Comparison of ENCODE assay signal across 1 cellular context in genomic region chr19:10290439-10290875, GRCh38.
TF ChIP-seq lines count a peak whose summit lies in the region.

No MANE protein-coding gene starts in this region.

TF ChIP-seq in GM12891, 5 proteins besides CTCF, POLR2A, EP300 and RAD21 (continued from another document):
- TF ChIP-seq TAF1 (IDR thresholded peaks at IDR 0.05; ENCODE audit: low read depth, low read length) = no peak
- no peak for TF ChIP-seq POU2F2 (IDR thresholded peaks at IDR 0.05; ENCODE audit: low read depth, low read length)
- no peak for TF ChIP-seq POLR2AphosphoS5 (IDR thresholded peaks at IDR 0.05; ENCODE audit: low read depth, low read length)
TF ChIP-seq in GM12891: peak in this region for 0.
